In the genomic region with DNA sequence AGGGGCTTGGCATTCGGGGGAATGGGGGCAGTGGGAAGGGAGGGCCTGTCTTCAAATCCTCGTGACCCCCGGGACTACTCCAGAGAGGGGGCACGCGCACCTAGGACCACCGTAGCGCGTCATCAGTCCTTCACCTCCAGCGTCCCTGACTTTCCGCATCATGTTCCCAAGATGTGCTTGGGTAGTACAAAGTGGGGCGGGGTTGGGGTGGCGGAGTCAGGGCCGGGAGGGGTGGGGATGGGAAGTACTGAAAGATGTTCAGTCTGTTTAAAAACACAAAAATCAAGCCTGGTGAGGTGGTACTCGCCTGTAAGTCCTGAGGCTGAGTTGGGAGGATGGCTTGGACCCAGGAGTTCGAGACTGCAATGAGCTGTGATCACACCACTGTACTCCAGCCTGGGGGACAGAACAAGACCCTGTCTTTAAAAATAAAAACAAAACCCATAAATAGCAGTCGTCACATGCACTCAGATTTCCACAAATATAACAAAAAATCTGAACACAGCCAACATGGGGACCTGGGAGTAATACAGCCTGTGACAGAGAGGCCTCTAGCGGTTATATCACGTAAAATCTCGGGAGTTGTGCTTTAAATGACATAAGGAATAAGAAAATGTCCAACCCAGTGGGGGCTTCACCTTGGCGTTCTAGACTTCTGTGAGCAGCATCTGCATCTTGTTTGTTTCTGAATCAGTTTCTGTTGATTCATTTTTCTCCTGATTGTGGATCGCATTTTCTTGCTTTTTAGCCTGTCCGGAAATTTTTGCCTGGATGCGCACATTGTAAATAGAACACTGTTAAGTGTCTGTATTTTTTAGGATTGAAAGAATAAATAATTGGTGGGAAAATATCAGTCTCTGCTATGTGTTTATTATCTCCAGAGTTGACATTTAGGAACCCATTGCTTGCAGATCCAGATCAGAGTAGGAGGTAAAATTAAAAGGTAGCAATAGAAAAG, we compare ENCODE assay signal across 8 cellular contexts. TPM values are rescaled to one million over a fixed set of nuclear protein-coding genes. Genes with fewer than 3 reads are reported as not detected.
DNase-seq lines count a peak whose midpoint lies in the region; ATAC-seq and TF ChIP-seq lines count a peak whose summit lies in the region.

No MANE protein-coding gene starts in this region.

- H3K36me3 ChIP-seq in Peyer's patch: no peaks in the 10 kb centered on the region

- peaks cover 0 to 22% (median 10%) of the 10 kb centered on the region in 4 donors for H3K4me1 ChIP-seq in Peyer's patch

- H3K27ac ChIP-seq in Peyer's patch: peak overlapping the region; percentile 77 to 99 (median 92)

- H3K4me3 ChIP-seq in Peyer's patch (peak overlapping the region; percentile 66 to 92 (median 77)), retinal pigment epithelial cell (ENCODE audit: low read length) (peak overlapping the region; percentile 66)

- in situ Hi-C loops in G401 (cut with HindIII; ENCODE audit: low sequenced_read_pairs): no loop called here

- no peak for TF ChIP-seq POLR2A in Peyer's patch (IDR thresholded peaks at IDR 0.05)

- TF ChIP-seq CTCF in Peyer's patch (IDR thresholded peaks at IDR 0.05) (peak; percentile 19 to 76 (median 63)), retinal pigment epithelial cell (conservative IDR thresholded peaks at IDR 0.05; ENCODE audit: low read depth, low read length) (peak; percentile 76)

- DNase-seq in G401 (ENCODE audit: low spot score): peak; percentile 87
- peak; percentile 47 for DNase-seq in KG1 (lab: John Stamatoyannopoulos, UW)
- peak in 1 of 3 donors; percentile 36 for DNase-seq in Peyer's patch
- DNase-seq in astrocyte of the hippocampus (ENCODE audit: low read depth, low spot score): peak; percentile 80
- DNase-seq in hippocampal formation (lab: John Stamatoyannopoulos, UW): peak; percentile 46 to 88
- DNase-seq in retinal pigment epithelial cell (ENCODE audit: low read depth): no peak
- DNase-seq in HK-2 (ENCODE audit: unreplicated experiment): no peak

- ATAC-seq in HG03135 (IDR thresholded peaks at IDR 0.05; ENCODE audit: unreplicated experiment): no peak

- H3K27me3 ChIP-seq in Peyer's patch: no peaks in the 10 kb centered on the region

- H3K9me3 ChIP-seq in Peyer's patch: no peaks in the 10 kb centered on the region

RNA-seq across cellular contexts. Expression of gene LRP11, which starts 0.7 kb away (rescaled TPM):
- 18.8 and 19.3 TPM in 2 replicates for total RNA-seq in G401 (2014; rRNA removed; shearing (Covaris generic))
- 10 to 100 TPM in 2 of 4 donors, 1 to 10 TPM in 2; 3.7 to 14.6 (median 11.0) TPM for total RNA-seq in Peyer's patch

RNA-seq across cellular contexts. Expression of gene RAET1E, which starts 33.1 kb away (rescaled TPM):
- total RNA-seq in G401 (2014; rRNA removed; shearing (Covaris generic)): not detected in 2 replicates
- total RNA-seq in Peyer's patch: not detected

RNA-seq across cellular contexts. Expression of gene RAET1G, which starts 58.1 kb away (rescaled TPM):
- not detected in 2 replicates for total RNA-seq in G401 (2014; rRNA removed; shearing (Covaris generic))
- total RNA-seq in Peyer's patch: not detected

Comparison
In these comparisons a context has a peak if more than half of its experiments do, and no peak if none do; other contexts are left out.
1. DNase-seq: peak in G401 (single experiment), KG1 (single experiment), astrocyte of the hippocampus (single experiment) and hippocampal formation (2 of 2); none in retinal pigment epithelial cell (single experiment) and HK-2 (single experiment).